Comparison of ENCODE assay signal across 1 cellular context in the genomic region with DNA sequence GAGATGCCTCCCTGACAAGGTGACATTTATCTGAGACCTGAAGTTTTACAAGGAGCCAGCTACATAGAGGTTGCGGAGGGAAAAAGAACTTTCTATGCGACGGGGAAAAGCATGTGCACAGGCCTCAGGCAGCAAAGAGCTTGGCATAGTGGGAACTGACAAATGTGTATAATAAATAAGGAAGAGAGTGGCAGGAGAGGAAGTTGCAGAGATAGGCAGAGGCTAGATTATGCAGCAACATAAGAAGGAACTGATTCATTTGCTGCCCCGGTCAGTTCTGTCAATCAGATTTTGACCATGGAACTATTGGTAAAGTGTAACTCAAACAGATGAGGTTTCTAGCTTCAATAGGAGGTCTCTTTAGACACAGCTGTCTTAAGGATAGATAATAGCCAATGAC.
TF ChIP-seq lines count a peak whose summit lies in the region.

No MANE protein-coding gene starts in this region.

TF ChIP-seq in H1, 55 proteins besides CTCF, POLR2A, EP300 and RAD21 (continued from another document):
- TF ChIP-seq CHD2 (IDR thresholded peaks at IDR 0.05; ENCODE audit: low read length) (no peak), JUND (IDR thresholded peaks at IDR 0.05; ENCODE audit: low read length) (no peak), CHD1 (IDR thresholded peaks at IDR 0.05; ENCODE audit: low read depth, low read length) (no peak), GABPA (IDR thresholded peaks at IDR 0.05; ENCODE audit: borderline replicate concordance, insufficient read depth, low read length) (no peak), BRCA1 (IDR thresholded peaks at IDR 0.05; ENCODE audit: low read depth, low read length) (no peak)
- TF ChIP-seq, protein P1, sequence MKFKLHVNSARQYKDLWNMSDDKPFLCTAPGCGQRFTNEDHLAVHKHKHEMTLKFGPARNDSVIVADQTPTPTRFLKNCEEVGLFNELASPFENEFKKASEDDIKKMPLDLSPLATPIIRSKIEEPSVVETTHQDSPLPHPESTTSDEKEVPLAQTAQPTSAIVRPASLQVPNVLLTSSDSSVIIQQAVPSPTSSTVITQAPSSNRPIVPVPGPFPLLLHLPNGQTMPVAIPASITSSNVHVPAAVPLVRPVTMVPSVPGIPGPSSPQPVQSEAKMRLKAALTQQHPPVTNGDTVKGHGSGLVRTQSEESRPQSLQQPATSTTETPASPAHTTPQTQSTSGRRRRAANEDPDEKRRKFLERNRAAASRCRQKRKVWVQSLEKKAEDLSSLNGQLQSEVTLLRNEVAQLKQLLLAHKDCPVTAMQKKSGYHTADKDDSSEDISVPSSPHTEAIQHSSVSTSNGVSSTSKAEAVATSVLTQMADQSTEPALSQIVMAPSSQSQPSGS (IDR thresholded peaks at IDR 0.05; ENCODE audit: low read length), result no peak
- TF ChIP-seq, protein P2, sequence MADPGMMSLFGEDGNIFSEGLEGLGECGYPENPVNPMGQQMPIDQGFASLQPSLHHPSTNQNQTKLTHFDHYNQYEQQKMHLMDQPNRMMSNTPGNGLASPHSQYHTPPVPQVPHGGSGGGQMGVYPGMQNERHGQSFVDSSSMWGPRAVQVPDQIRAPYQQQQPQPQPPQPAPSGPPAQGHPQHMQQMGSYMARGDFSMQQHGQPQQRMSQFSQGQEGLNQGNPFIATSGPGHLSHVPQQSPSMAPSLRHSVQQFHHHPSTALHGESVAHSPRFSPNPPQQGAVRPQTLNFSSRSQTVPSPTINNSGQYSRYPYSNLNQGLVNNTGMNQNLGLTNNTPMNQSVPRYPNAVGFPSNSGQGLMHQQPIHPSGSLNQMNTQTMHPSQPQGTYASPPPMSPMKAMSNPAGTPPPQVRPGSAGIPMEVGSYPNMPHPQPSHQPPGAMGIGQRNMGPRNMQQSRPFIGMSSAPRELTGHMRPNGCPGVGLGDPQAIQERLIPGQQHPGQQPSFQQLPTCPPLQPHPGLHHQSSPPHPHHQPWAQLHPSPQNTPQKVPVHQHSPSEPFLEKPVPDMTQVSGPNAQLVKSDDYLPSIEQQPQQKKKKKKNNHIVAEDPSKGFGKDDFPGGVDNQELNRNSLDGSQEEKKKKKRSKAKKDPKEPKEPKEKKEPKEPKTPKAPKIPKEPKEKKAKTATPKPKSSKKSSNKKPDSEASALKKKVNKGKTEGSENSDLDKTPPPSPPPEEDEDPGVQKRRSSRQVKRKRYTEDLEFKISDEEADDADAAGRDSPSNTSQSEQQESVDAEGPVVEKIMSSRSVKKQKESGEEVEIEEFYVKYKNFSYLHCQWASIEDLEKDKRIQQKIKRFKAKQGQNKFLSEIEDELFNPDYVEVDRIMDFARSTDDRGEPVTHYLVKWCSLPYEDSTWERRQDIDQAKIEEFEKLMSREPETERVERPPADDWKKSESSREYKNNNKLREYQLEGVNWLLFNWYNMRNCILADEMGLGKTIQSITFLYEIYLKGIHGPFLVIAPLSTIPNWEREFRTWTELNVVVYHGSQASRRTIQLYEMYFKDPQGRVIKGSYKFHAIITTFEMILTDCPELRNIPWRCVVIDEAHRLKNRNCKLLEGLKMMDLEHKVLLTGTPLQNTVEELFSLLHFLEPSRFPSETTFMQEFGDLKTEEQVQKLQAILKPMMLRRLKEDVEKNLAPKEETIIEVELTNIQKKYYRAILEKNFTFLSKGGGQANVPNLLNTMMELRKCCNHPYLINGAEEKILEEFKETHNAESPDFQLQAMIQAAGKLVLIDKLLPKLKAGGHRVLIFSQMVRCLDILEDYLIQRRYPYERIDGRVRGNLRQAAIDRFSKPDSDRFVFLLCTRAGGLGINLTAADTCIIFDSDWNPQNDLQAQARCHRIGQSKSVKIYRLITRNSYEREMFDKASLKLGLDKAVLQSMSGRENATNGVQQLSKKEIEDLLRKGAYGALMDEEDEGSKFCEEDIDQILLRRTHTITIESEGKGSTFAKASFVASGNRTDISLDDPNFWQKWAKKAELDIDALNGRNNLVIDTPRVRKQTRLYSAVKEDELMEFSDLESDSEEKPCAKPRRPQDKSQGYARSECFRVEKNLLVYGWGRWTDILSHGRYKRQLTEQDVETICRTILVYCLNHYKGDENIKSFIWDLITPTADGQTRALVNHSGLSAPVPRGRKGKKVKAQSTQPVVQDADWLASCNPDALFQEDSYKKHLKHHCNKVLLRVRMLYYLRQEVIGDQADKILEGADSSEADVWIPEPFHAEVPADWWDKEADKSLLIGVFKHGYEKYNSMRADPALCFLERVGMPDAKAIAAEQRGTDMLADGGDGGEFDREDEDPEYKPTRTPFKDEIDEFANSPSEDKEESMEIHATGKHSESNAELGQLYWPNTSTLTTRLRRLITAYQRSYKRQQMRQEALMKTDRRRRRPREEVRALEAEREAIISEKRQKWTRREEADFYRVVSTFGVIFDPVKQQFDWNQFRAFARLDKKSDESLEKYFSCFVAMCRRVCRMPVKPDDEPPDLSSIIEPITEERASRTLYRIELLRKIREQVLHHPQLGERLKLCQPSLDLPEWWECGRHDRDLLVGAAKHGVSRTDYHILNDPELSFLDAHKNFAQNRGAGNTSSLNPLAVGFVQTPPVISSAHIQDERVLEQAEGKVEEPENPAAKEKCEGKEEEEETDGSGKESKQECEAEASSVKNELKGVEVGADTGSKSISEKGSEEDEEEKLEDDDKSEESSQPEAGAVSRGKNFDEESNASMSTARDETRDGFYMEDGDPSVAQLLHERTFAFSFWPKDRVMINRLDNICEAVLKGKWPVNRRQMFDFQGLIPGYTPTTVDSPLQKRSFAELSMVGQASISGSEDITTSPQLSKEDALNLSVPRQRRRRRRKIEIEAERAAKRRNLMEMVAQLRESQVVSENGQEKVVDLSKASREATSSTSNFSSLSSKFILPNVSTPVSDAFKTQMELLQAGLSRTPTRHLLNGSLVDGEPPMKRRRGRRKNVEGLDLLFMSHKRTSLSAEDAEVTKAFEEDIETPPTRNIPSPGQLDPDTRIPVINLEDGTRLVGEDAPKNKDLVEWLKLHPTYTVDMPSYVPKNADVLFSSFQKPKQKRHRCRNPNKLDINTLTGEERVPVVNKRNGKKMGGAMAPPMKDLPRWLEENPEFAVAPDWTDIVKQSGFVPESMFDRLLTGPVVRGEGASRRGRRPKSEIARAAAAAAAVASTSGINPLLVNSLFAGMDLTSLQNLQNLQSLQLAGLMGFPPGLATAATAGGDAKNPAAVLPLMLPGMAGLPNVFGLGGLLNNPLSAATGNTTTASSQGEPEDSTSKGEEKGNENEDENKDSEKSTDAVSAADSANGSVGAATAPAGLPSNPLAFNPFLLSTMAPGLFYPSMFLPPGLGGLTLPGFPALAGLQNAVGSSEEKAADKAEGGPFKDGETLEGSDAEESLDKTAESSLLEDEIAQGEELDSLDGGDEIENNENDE (IDR thresholded peaks at IDR 0.05; ENCODE audit: insufficient replicate concordance, low read length), result no peak
- TF ChIP-seq, protein P3, sequence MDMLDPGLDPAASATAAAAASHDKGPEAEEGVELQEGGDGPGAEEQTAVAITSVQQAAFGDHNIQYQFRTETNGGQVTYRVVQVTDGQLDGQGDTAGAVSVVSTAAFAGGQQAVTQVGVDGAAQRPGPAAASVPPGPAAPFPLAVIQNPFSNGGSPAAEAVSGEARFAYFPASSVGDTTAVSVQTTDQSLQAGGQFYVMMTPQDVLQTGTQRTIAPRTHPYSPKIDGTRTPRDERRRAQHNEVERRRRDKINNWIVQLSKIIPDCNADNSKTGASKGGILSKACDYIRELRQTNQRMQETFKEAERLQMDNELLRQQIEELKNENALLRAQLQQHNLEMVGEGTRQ (IDR thresholded peaks at IDR 0.05; ENCODE audit: low read length), result no peak
